ENCODE assay signal across 17 cellular contexts in the genomic region with DNA sequence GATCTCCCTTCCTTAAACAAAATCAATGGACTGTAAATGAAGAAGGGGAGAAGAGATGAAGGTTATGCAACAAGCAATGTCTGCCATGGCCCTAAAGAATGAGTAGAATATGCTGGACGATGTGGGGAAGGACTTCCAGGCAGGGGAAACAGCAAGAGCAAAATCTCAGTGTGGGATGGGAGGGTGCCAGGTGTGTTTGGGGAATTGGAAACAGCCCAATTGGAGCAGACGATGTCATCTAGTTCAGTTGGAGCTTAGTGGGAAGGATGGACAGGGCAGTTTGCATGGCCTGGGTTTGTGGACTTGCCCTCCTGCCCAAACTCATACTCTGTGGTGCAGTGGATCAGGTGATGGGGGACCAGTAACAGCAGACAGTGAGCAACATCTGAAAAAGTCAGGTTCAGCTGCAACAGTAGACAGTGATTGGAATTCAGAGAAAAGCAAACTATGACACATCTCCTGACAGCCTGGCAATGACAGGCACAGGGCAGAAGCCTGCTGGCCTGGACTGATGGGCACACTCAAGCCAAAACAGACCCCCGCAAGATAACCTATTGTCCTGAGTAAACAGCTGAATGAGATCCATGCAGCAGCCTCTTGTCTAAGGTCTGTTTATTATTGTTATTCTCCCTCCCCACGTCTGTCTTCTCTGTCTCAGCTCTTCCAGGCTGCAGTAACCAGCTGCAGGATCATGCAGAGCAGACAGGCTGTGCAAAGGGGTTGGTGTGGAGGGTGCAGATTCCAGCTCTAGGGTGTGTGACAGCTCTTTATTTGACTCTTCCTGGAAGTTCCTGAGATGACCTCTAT. TPM values are rescaled to one million over a fixed set of nuclear protein-coding genes. Genes with fewer than 3 reads are reported as not detected.
A peak's percentile ranks its signal among the peaks of the same experiment; 100 is the strongest.
DNase-seq lines count a peak whose midpoint lies in the region; ATAC-seq and TF ChIP-seq lines count a peak whose summit lies in the region.
"Had no signal": no experiment of that assay in that cellular context is flagged by ENCODE, and none has a peak within 500 bp of the region (broad histone marks: within the 10 kb centered on the region; RNA-seq: fewer than 3 reads in every experiment).

No MANE protein-coding gene starts in this region.

- H2AFZ ChIP-seq in SK-N-SH (ENCODE audit: low read depth) (no peak overlapping the region), Karpas-422 (ENCODE audit: low read length) (no peak overlapping the region)

- H3K9me2 ChIP-seq in SK-N-SH, result no peaks in the 10 kb centered on the region
- no peaks in the 10 kb centered on the region for H3K9me2 ChIP-seq in Karpas-422 (replicated peaks; ENCODE audit: insufficient read depth, low read length)

- H3K36me3 ChIP-seq in SK-N-SH (replicated peaks in 1 of 2; ENCODE audit: control insufficient read depth in 1 of 2, insufficient read depth in 2 of 2, low read length in 1 of 2) (no peaks in the 10 kb centered on the region), mucosa of rectum (ENCODE audit: control insufficient read depth in 2 of 2, insufficient read depth in 2 of 2, low read length in 2 of 2) (no peaks in the 10 kb centered on the region), uterus (no peaks in the 10 kb centered on the region), Karpas-422 (ENCODE audit: insufficient read depth, low read length) (no peaks in the 10 kb centered on the region)

- no peak overlapping the region for H3K4me3 Mint-ChIP-seq in activated naive CD8-positive, alpha-beta T cell treated with anti-CD3 and anti-CD28 coated beads, Interleukin-2, amount 50 U/mL, for 24 hours
- no peak overlapping the region for H3K4me3 Mint-ChIP-seq in activated naive CD8-positive, alpha-beta T cell treated with anti-CD3 and anti-CD28 coated beads for 36 hours
- H3K4me3 Mint-ChIP-seq: stimulated activated naive CD8-positive, alpha-beta T cell treated with anti-CD3 and anti-CD28 coated beads, Interleukin-15, amount 100 ng/mL, for 72 hours had no signal

- no peak for DNase-seq in activated naive CD8-positive, alpha-beta T cell treated with anti-CD3 and anti-CD28 coated beads, Interleukin-2, amount 50 U/mL, for 24 hours
- DNase-seq in activated naive CD8-positive, alpha-beta T cell treated with anti-CD3 and anti-CD28 coated beads for 36 hours, result no peak
- DNase-seq in SK-N-SH (peak; percentile 33), uterus (no peak), Karpas-422 (no peak), AG08395 (ENCODE audit: low spot score) (no peak), SHP77 treated with DMSO at 0.1 percent for 48 hours (lab: John Stamatoyannopoulos, UW) (no peak)
- DNase-seq: activated effector memory CD4-positive, alpha-beta T cell treated with Interleukin-2 at 50 U/mL for 16 hours; amniotic stem cell; left cardiac atrium; NCI-H2081; NK-92 treated with Interleukin-12 subunit alpha and Interleukin-12 subunit beta, amount 100 ng/mL, for 24 hours; stimulated activated naive CD8-positive, alpha-beta T cell treated with anti-CD3 and anti-CD28 coated beads, Interleukin-15, amount 100 ng/mL, for 72 hours; T-helper 2 cell had no signal

- H3K27me3 ChIP-seq in SK-N-SH (ENCODE audit: insufficient read depth) (peaks cover 52% of the 10 kb centered on the region; the same call in 1 of the 2 replicates), mucosa of rectum (ENCODE audit: control insufficient read depth in 2 of 2, insufficient read depth in 2 of 2, low read length in 2 of 2) (no peaks in the 10 kb centered on the region), uterus (no peaks in the 10 kb centered on the region), Karpas-422 (ENCODE audit: low read length) (no peaks in the 10 kb centered on the region)

- no peaks in the 10 kb centered on the region for H3K36me3 Mint-ChIP-seq in activated naive CD8-positive, alpha-beta T cell treated with anti-CD3 and anti-CD28 coated beads, Interleukin-2, amount 50 U/mL, for 24 hours (ENCODE audit: low read depth)
- no peaks in the 10 kb centered on the region for H3K36me3 Mint-ChIP-seq in activated naive CD8-positive, alpha-beta T cell treated with anti-CD3 and anti-CD28 coated beads for 36 hours

- POLR2A ChIA-PET in SK-N-SH (lab: Yijun Ruan, JAX), result interaction anchor here (0.9 kb wide), 1 partner anchor 14 kb away, joined by 3 read pairs; no protein-coding TSS in a partner anchor

- H3K9ac ChIP-seq in SK-N-SH (no peak overlapping the region), mucosa of rectum (ENCODE audit: low read depth in 1 of 2, low read length in 2 of 2) (peak overlapping the region in 1 of 2 donors; percentile 72), Karpas-422 (ENCODE audit: low read length) (no peak overlapping the region)

- H3K4me1 Mint-ChIP-seq in activated naive CD8-positive, alpha-beta T cell treated with anti-CD3 and anti-CD28 coated beads, Interleukin-2, amount 50 U/mL, for 24 hours, result no peaks in the 10 kb centered on the region
- no peaks in the 10 kb centered on the region for H3K4me1 Mint-ChIP-seq in activated naive CD8-positive, alpha-beta T cell treated with anti-CD3 and anti-CD28 coated beads for 36 hours
- H3K4me1 Mint-ChIP-seq: stimulated activated naive CD8-positive, alpha-beta T cell treated with anti-CD3 and anti-CD28 coated beads, Interleukin-15, amount 100 ng/mL, for 72 hours had no signal

- H4K20me1 ChIP-seq in SK-N-SH (ENCODE audit: insufficient read depth) (no peaks in the 10 kb centered on the region), Karpas-422 (ENCODE audit: insufficient read depth, low read depth, low read length) (no peaks in the 10 kb centered on the region)

- TF ChIP-seq POLR2A in uterus (IDR thresholded peaks at IDR 0.05), result no peak

- WGBS in SK-N-SH (ENCODE audit: low lambda C conversion rate), result 33% methylated on average over 3 of the region's 4 CpGs

- intact Hi-C loops in uterus (cut with DNase I; ENCODE audit: low total_unique reads), result no loop called here

- H3K9me3 ChIP-seq in SK-N-SH (no peaks in the 10 kb centered on the region), mucosa of rectum (ENCODE audit: control insufficient read depth in 2 of 2, low read length in 2 of 2) (no peaks in the 10 kb centered on the region), uterus (no peaks in the 10 kb centered on the region), Karpas-422 (ENCODE audit: low read length) (no peaks in the 10 kb centered on the region)

- TF ChIP-seq RAD21 in SK-N-SH (IDR thresholded peaks at IDR 0.05; ENCODE audit: low read length), result no peak

- no peak for TF ChIP-seq CTCF in SK-N-SH (IDR thresholded peaks at IDR 0.05)
- no peak for TF ChIP-seq CTCF in uterus (IDR thresholded peaks at IDR 0.05)

- peak; percentile 15 for ATAC-seq in activated naive CD8-positive, alpha-beta T cell treated with anti-CD3 and anti-CD28 coated beads, Interleukin-2, amount 50 U/mL, for 24 hours
- ATAC-seq: activated CD4-positive, CD25-positive, alpha-beta regulatory T cell treated with anti-CD3 and anti-CD28 coated beads, Interleukin-2, amount 50 U/mL, for 24 hours; stimulated activated naive CD8-positive, alpha-beta T cell treated with anti-CD3 and anti-CD28 coated beads, Interleukin-15, amount 100 ng/mL, for 72 hours had no signal

- no peaks in the 10 kb centered on the region for H3K9me3 Mint-ChIP-seq in activated naive CD8-positive, alpha-beta T cell treated with anti-CD3 and anti-CD28 coated beads, Interleukin-2, amount 50 U/mL, for 24 hours
- H3K9me3 Mint-ChIP-seq in activated naive CD8-positive, alpha-beta T cell treated with anti-CD3 and anti-CD28 coated beads for 36 hours, result no peaks in the 10 kb centered on the region
- H3K9me3 Mint-ChIP-seq: stimulated activated naive CD8-positive, alpha-beta T cell treated with anti-CD3 and anti-CD28 coated beads, Interleukin-15, amount 100 ng/mL, for 72 hours had no signal

- no peak for TF ChIP-seq EP300 in SK-N-SH (IDR thresholded peaks at IDR 0.05; ENCODE audit: borderline replicate concordance in 1 of 2, low read depth in 1 of 2, low read length in 1 of 2)

- H3K27ac ChIP-seq in SK-N-SH (ENCODE audit: low read depth in 2 of 2, low read length in 1 of 2) (no peak overlapping the region), mucosa of rectum (ENCODE audit: low read depth in 2 of 2, low read length in 2 of 2) (peak overlapping the region; percentile 90 to 95), uterus (peak overlapping the region; percentile 36 to 51), Karpas-422 (ENCODE audit: low read length) (no peak overlapping the region)

- H3K79me2 ChIP-seq in SK-N-SH (ENCODE audit: insufficient read depth) (no peaks in the 10 kb centered on the region), Karpas-422 (ENCODE audit: low read length) (no peaks in the 10 kb centered on the region)

- CTCF ChIA-PET in SK-N-SH (lab: Yijun Ruan, JAX), result interaction anchor here (1.0 to 1.8 kb wide), 5 partner anchors 61 to 156 kb away, joined by 3 to 4 read pairs (median 4); no protein-coding TSS in a partner anchor

- H3K4me2 ChIP-seq in SK-N-SH (no peak overlapping the region), Karpas-422 (ENCODE audit: low read depth, low read length, poor library complexity, severe bottlenecking) (no peak overlapping the region)

- peaks cover 20% of the 10 kb centered on the region for H3K27me3 Mint-ChIP-seq in activated naive CD8-positive, alpha-beta T cell treated with anti-CD3 and anti-CD28 coated beads, Interleukin-2, amount 50 U/mL, for 24 hours
- peaks cover 25% of the 10 kb centered on the region for H3K27me3 Mint-ChIP-seq in activated naive CD8-positive, alpha-beta T cell treated with anti-CD3 and anti-CD28 coated beads for 36 hours

- peaks cover 0 to 8% of the 10 kb centered on the region in 2 experiments; a peak in 2 of 4 replicates for H3K4me1 ChIP-seq in SK-N-SH (ENCODE audit: control insufficient read depth in 1 of 2, insufficient read depth in 2 of 2, low read depth in 1 of 2, low read length in 1 of 2)
- peaks cover 28 to 32% of the 10 kb centered on the region in 2 donors for H3K4me1 ChIP-seq in mucosa of rectum (ENCODE audit: control insufficient read depth in 2 of 2, insufficient read depth in 2 of 2, low read length in 2 of 2)
- H3K4me1 ChIP-seq in uterus, result no peaks in the 10 kb centered on the region
- H3K4me1 ChIP-seq in Karpas-422 (ENCODE audit: low read length), result peaks cover 3% of the 10 kb centered on the region; the same call in 1 of the 2 replicates

- H3F3A ChIP-seq in SK-N-SH (replicated peaks; ENCODE audit: insufficient read depth), result no peaks in the 10 kb centered on the region

- H3K27ac Mint-ChIP-seq in activated naive CD8-positive, alpha-beta T cell treated with anti-CD3 and anti-CD28 coated beads, Interleukin-2, amount 50 U/mL, for 24 hours, result no peak overlapping the region
- H3K27ac Mint-ChIP-seq in activated naive CD8-positive, alpha-beta T cell treated with anti-CD3 and anti-CD28 coated beads for 36 hours, result no peak overlapping the region
- H3K27ac Mint-ChIP-seq: stimulated activated naive CD8-positive, alpha-beta T cell treated with anti-CD3 and anti-CD28 coated beads, Interleukin-15, amount 100 ng/mL, for 72 hours had no signal

- H3K4me3 ChIP-seq in SK-N-SH (ENCODE audit: low read depth in 2 of 2, low read length in 1 of 2), result no peak overlapping the region
- H3K4me3 ChIP-seq in mucosa of rectum (ENCODE audit: low read length in 2 of 2), result peak overlapping the region; percentile 0 to 18
- no peak overlapping the region for H3K4me3 ChIP-seq in uterus
- no peak overlapping the region for H3K4me3 ChIP-seq in Karpas-422 (ENCODE audit: low read length)

RNA-seq across cellular contexts. Expression of a gene that starts 50.5 kb away (rescaled TPM):
- total RNA-seq in activated naive CD8-positive, alpha-beta T cell treated with anti-CD3 and anti-CD28 coated beads for 36 hours, result not detected
- 0.26 and 0.48 TPM in 2 replicates for polyA plus RNA-seq in SK-N-SH (2012; rRNA removed)
- 0.27 and 0.37 TPM in 2 replicates for polyA plus RNA-seq in SK-N-SH (2012; cell fraction: cytosol; rRNA removed)
- 0.31 and 0.38 TPM in 2 replicates for polyA plus RNA-seq in SK-N-SH (2012; cell fraction: nucleus; rRNA removed)
- total RNA-seq in uterus, result 100 to 1,000 TPM in 1 of 4 donors, 10 to 100 TPM in 2, 1 to 10 TPM in 1; 6.2 to 117 (median 56.6) TPM
- not detected in 2 replicates for total RNA-seq in Karpas-422 (2014; rRNA removed; shearing (Covaris generic); ENCODE audit: low replicate concordance)
- total RNA-seq: endothelial cell of umbilical vein had no signal

Comparison
In these comparisons a context has a peak if more than half of its experiments do, and no peak if none do; other contexts are left out.
1. H3K27ac ChIP-seq: peak in mucosa of rectum (2 of 2) and uterus (2 of 2); none in SK-N-SH (0 of 2) and Karpas-422 (single experiment).
2. H3K4me3 ChIP-seq: peak in mucosa of rectum (2 of 2); none in SK-N-SH (0 of 2), uterus (0 of 2) and Karpas-422 (single experiment).